ENCODE assay signal across 7 cellular contexts in the genomic region with DNA sequence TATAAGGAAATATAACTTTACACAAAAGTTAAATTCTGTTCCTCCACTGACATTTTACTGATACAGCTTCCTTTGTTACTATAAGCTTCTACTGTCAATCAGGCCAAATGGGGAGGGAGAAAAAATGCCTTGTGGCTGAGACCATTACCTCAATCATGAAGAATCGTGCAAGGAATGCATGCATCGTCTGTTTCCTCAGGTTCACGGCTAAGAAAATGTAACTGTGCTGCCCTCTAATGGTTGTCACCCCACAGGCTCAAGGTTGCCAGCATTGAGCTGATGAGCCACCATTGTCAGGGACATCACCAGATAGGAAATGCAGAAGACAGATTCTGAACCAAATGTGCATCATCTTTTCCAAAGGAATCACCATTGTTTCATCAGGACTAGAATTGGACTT.
DNase-seq lines count a peak whose midpoint lies in the region; FAIRE-seq and TF ChIP-seq lines count a peak whose summit lies in the region.

No MANE protein-coding gene starts in this region.

- in situ Hi-C loops in GM13976 (cut with MboI; ENCODE audit: low sequenced_read_pairs, unreplicated experiment): no loop called here

- H3K27me3 ChIP-seq in astrocyte (ENCODE audit: insufficient read depth, low read length): no peaks in the 10 kb centered on the region
- no peaks in the 10 kb centered on the region for H3K27me3 ChIP-seq in kidney epithelial cell (ENCODE audit: control insufficient read depth, insufficient read depth, low read length)

- H2AFZ ChIP-seq in astrocyte (ENCODE audit: low read depth, low read length): no peak overlapping the region

- H3K9ac ChIP-seq in astrocyte (ENCODE audit: low read length): no peak overlapping the region

- no peak overlapping the region for H3K27ac ChIP-seq in astrocyte (ENCODE audit: low read depth, low read length)

- peak overlapping the region; percentile 81 for H3K27ac Mint-ChIP-seq in astrocyte (ENCODE audit: unreplicated experiment)

- DNase-seq in GM13976 (ENCODE audit: low spot score): peak; percentile 7
- peak; percentile 56 for DNase-seq in NCI-H146 treated with DMSO at 0.1 percent for 48 hours (lab: John Stamatoyannopoulos, UW; ENCODE audit: unreplicated experiment)
- DNase-seq in astrocyte (ENCODE audit: low read depth): peak; percentile 86
- peak; percentile 75 for DNase-seq in kidney epithelial cell (ENCODE audit: low read depth)
- DNase-seq in effector CD8-positive, alpha-beta T cell (lab: John Stamatoyannopoulos, UW): no peak
- DNase-seq in central memory CD4-positive, alpha-beta T cell: no peak
- no peak for DNase-seq in activated CD4-positive, alpha-beta T cell treated with anti-CD3 and anti-CD28 coated beads, Interleukin-2, amount 50 U/mL, for 1 hour

- H3K9me3 ChIP-seq in astrocyte (ENCODE audit: insufficient read depth, low read depth, low read length): no peaks in the 10 kb centered on the region

- no peaks in the 10 kb centered on the region for H3K27me3 Mint-ChIP-seq in astrocyte (ENCODE audit: low read depth, unreplicated experiment)

- H3K9me3 Mint-ChIP-seq in astrocyte (ENCODE audit: unreplicated experiment): no peaks in the 10 kb centered on the region

- H3K36me3 ChIP-seq in astrocyte (ENCODE audit: insufficient read depth, low read length) (no peaks in the 10 kb centered on the region), kidney epithelial cell (ENCODE audit: control insufficient read depth, insufficient read depth, low read length) (no peaks in the 10 kb centered on the region)

- H3K4me2 ChIP-seq in astrocyte (ENCODE audit: low read length): no peak overlapping the region

- no peaks in the 10 kb centered on the region for H4K20me1 ChIP-seq in astrocyte (ENCODE audit: insufficient read depth, low read length)

- FAIRE-seq in astrocyte (lab: Jason Lieb, UNC): peak; percentile 66

- H3K4me1 Mint-ChIP-seq in astrocyte (ENCODE audit: low read depth, unreplicated experiment): peaks cover 11% of the 10 kb centered on the region

- TF ChIP-seq CTCF in GM13976 (IDR thresholded peaks at IDR 0.05; ENCODE audit: borderline replicate concordance, control extremely low read depth, extremely low read depth, insufficient read depth, missing control alignments): peak; percentile 23
- TF ChIP-seq CTCF in astrocyte (IDR thresholded peaks at IDR 0.05; ENCODE audit: insufficient read depth, low read depth, low read length): peak; percentile 92
- peak; percentile 74 for TF ChIP-seq CTCF in kidney epithelial cell (IDR thresholded peaks at IDR 0.05; ENCODE audit: insufficient read depth, low read length, poor library complexity, severe bottlenecking)

- no peaks in the 10 kb centered on the region for H3K79me2 ChIP-seq in astrocyte (ENCODE audit: insufficient read depth, low read length)

- no peak overlapping the region for H3K4me3 Mint-ChIP-seq in astrocyte (ENCODE audit: unreplicated experiment)

- H3K4me3 ChIP-seq in astrocyte (ENCODE audit: insufficient read depth, low read depth, low read length) (no peak overlapping the region), kidney epithelial cell (ENCODE audit: low read depth, low read length) (no peak overlapping the region)

- peaks cover 3% of the 10 kb centered on the region for H3K36me3 Mint-ChIP-seq in astrocyte (ENCODE audit: low read depth, unreplicated experiment)

- H3K4me1 ChIP-seq in astrocyte (ENCODE audit: insufficient read depth, low read length): no peaks in the 10 kb centered on the region

Comparison
In these comparisons a context has a peak if more than half of its experiments do, and no peak if none do; other contexts are left out.
1. DNase-seq: peak in GM13976 (single experiment), NCI-H146 treated with DMSO at 0.1 percent for 48 hours (single experiment), astrocyte (single experiment) and kidney epithelial cell (single experiment); none in effector CD8-positive, alpha-beta T cell (single experiment), central memory CD4-positive, alpha-beta T cell (single experiment) and activated CD4-positive, alpha-beta T cell treated with anti-CD3 and anti-CD28 coated beads, Interleukin-2, amount 50 U/mL, for 1 hour (single experiment).
2. CTCF ChIP-seq: peak in every context shown above with its lines; median percentile 92 in astrocyte; 74 in kidney epithelial cell; 23 in GM13976.